In genomic region chr10:23330953-23331352, GRCh38 we compare ENCODE assay signal across 14 cellular contexts. TPM values are rescaled to one million over a fixed set of nuclear protein-coding genes. Genes with fewer than 3 reads are reported as not detected.
DNase-seq lines count a peak whose midpoint lies in the region; ATAC-seq lines count a peak whose summit lies in the region.
"Had no signal": no experiment of that assay in that cellular context is flagged by ENCODE, and none has a peak within 500 bp of the region (broad histone marks: within the 10 kb centered on the region; RNA-seq: fewer than 3 reads in every experiment).

No MANE protein-coding gene starts in this region.

- H3K4me3 Mint-ChIP-seq in activated CD4-positive, alpha-beta T cell treated with anti-CD3 and anti-CD28 coated beads for 36 hours, result no peak overlapping the region
- H3K4me3 Mint-ChIP-seq in activated naive CD4-positive, alpha-beta T cell treated with anti-CD3 and anti-CD28 coated beads, Interleukin-2, amount 10 ng/mL, durations not matched to agents 7 days and 5 days, result no peak overlapping the region
- no peak overlapping the region for H3K4me3 Mint-ChIP-seq in activated naive CD4-positive, alpha-beta T cell treated with anti-CD3 and anti-CD28 coated beads for 36 hours
- H3K4me3 Mint-ChIP-seq in stimulated activated naive CD8-positive, alpha-beta T cell treated with anti-CD3 and anti-CD28 coated beads, Interleukin-15, Interleukin-2, amounts not matched to agents 100 ng/mL and 50 ng/mL, for 24 hours, result no peak overlapping the region
- H3K4me3 Mint-ChIP-seq in stimulated activated naive CD8-positive, alpha-beta T cell treated with anti-CD3 and anti-CD28 coated beads, Interleukin-15, amount 100 ng/mL, for 72 hours, result peak overlapping the region in 1 of 2 donors; percentile 7
- H3K4me3 Mint-ChIP-seq in stimulated activated naive B cell treated with anti-CD40 and anti-IgM and Interleukin-4, amounts not matched to agents 10 μg/mL and 1 μg/mL and 100 μg/mL, for 72 hours, result peak overlapping the region in 1 of 2 donors; percentile 51
- H3K4me3 Mint-ChIP-seq: CD4-positive, CD25-positive, alpha-beta regulatory T cell had no signal

- H3K4me1 Mint-ChIP-seq in activated CD4-positive, alpha-beta T cell treated with anti-CD3 and anti-CD28 coated beads for 36 hours, result peaks cover 33% of the 10 kb centered on the region
- peaks cover 2% of the 10 kb centered on the region for H3K4me1 Mint-ChIP-seq in activated naive CD4-positive, alpha-beta T cell treated with anti-CD3 and anti-CD28 coated beads, Interleukin-2, amount 10 ng/mL, durations not matched to agents 7 days and 5 days
- H3K4me1 Mint-ChIP-seq in activated naive CD4-positive, alpha-beta T cell treated with anti-CD3 and anti-CD28 coated beads for 36 hours (ENCODE audit: low read depth), result peaks cover 40% of the 10 kb centered on the region
- peaks cover 39% of the 10 kb centered on the region for H3K4me1 Mint-ChIP-seq in stimulated activated naive CD8-positive, alpha-beta T cell treated with anti-CD3 and anti-CD28 coated beads, Interleukin-15, Interleukin-2, amounts not matched to agents 100 ng/mL and 50 ng/mL, for 24 hours (ENCODE audit: low read depth)
- peaks cover 31% of the 10 kb centered on the region for H3K4me1 Mint-ChIP-seq in stimulated activated naive CD8-positive, alpha-beta T cell treated with anti-CD3 and anti-CD28 coated beads, Interleukin-15, amount 100 ng/mL, for 72 hours
- peaks cover 0 to 2% of the 10 kb centered on the region in 2 donors for H3K4me1 Mint-ChIP-seq in stimulated activated naive B cell treated with anti-CD40 and anti-IgM and Interleukin-4, amounts not matched to agents 10 μg/mL and 1 μg/mL and 100 μg/mL, for 72 hours

- CTCF ChIA-PET in activated CD4-positive, alpha-beta T cell treated with anti-CD3 and anti-CD28 coated beads for 36 hours (lab: Charles Lee), result no interaction called here
- CTCF ChIA-PET in activated naive CD4-positive, alpha-beta T cell treated with anti-CD3 and anti-CD28 coated beads, Interleukin-2, amount 10 ng/mL, durations not matched to agents 7 days and 5 days (lab: Charles Lee), result no interaction called here
- CTCF ChIA-PET in activated naive CD4-positive, alpha-beta T cell treated with anti-CD3 and anti-CD28 coated beads for 36 hours (lab: Charles Lee), result interaction anchor here (0.8 kb wide), 1 partner anchor 198 kb away, joined by 3 read pairs; no protein-coding TSS in a partner anchor

- peak overlapping the region; percentile 65 for H3K27ac Mint-ChIP-seq in activated CD4-positive, alpha-beta T cell treated with anti-CD3 and anti-CD28 coated beads for 36 hours
- H3K27ac Mint-ChIP-seq in activated naive CD4-positive, alpha-beta T cell treated with anti-CD3 and anti-CD28 coated beads, Interleukin-2, amount 10 ng/mL, durations not matched to agents 7 days and 5 days, result peak overlapping the region; percentile 67
- H3K27ac Mint-ChIP-seq in activated naive CD4-positive, alpha-beta T cell treated with anti-CD3 and anti-CD28 coated beads for 36 hours, result no peak overlapping the region
- H3K27ac Mint-ChIP-seq in stimulated activated naive CD8-positive, alpha-beta T cell treated with anti-CD3 and anti-CD28 coated beads, Interleukin-15, Interleukin-2, amounts not matched to agents 100 ng/mL and 50 ng/mL, for 24 hours, result peak overlapping the region; percentile 85
- H3K27ac Mint-ChIP-seq in stimulated activated naive CD8-positive, alpha-beta T cell treated with anti-CD3 and anti-CD28 coated beads, Interleukin-15, amount 100 ng/mL, for 72 hours, result peak overlapping the region in 1 of 2 donors; percentile 30
- peak overlapping the region; percentile 93 for H3K27ac Mint-ChIP-seq in stimulated activated naive B cell treated with anti-CD40 and anti-IgM and Interleukin-4, amounts not matched to agents 10 μg/mL and 1 μg/mL and 100 μg/mL, for 72 hours
- H3K27ac Mint-ChIP-seq: CD4-positive, CD25-positive, alpha-beta regulatory T cell had no signal

- H3K36me3 Mint-ChIP-seq in activated CD4-positive, alpha-beta T cell treated with anti-CD3 and anti-CD28 coated beads for 36 hours (ENCODE audit: low read depth), result peaks cover 2% of the 10 kb centered on the region
- peaks cover 1% of the 10 kb centered on the region for H3K36me3 Mint-ChIP-seq in activated naive CD4-positive, alpha-beta T cell treated with anti-CD3 and anti-CD28 coated beads, Interleukin-2, amount 10 ng/mL, durations not matched to agents 7 days and 5 days
- H3K36me3 Mint-ChIP-seq in activated naive CD4-positive, alpha-beta T cell treated with anti-CD3 and anti-CD28 coated beads for 36 hours (ENCODE audit: low read depth), result peaks cover 2% of the 10 kb centered on the region
- no peaks in the 10 kb centered on the region for H3K36me3 Mint-ChIP-seq in stimulated activated naive CD8-positive, alpha-beta T cell treated with anti-CD3 and anti-CD28 coated beads, Interleukin-15, Interleukin-2, amounts not matched to agents 100 ng/mL and 50 ng/mL, for 24 hours (ENCODE audit: low read depth)
- peaks cover 2 to 4% of the 10 kb centered on the region in 2 donors for H3K36me3 Mint-ChIP-seq in stimulated activated naive B cell treated with anti-CD40 and anti-IgM and Interleukin-4, amounts not matched to agents 10 μg/mL and 1 μg/mL and 100 μg/mL, for 72 hours
- H3K36me3 Mint-ChIP-seq: CD4-positive, CD25-positive, alpha-beta regulatory T cell had no signal

- peaks cover 2% of the 10 kb centered on the region for H3K27me3 Mint-ChIP-seq in activated CD4-positive, alpha-beta T cell treated with anti-CD3 and anti-CD28 coated beads for 36 hours
- H3K27me3 Mint-ChIP-seq in activated naive CD4-positive, alpha-beta T cell treated with anti-CD3 and anti-CD28 coated beads, Interleukin-2, amount 10 ng/mL, durations not matched to agents 7 days and 5 days, result peaks cover 8% of the 10 kb centered on the region
- H3K27me3 Mint-ChIP-seq in activated naive CD4-positive, alpha-beta T cell treated with anti-CD3 and anti-CD28 coated beads for 36 hours (ENCODE audit: low read depth), result no peaks in the 10 kb centered on the region
- H3K27me3 Mint-ChIP-seq in stimulated activated naive CD8-positive, alpha-beta T cell treated with anti-CD3 and anti-CD28 coated beads, Interleukin-15, Interleukin-2, amounts not matched to agents 100 ng/mL and 50 ng/mL, for 24 hours, result peaks cover 11% of the 10 kb centered on the region
- H3K27me3 Mint-ChIP-seq in stimulated activated naive CD8-positive, alpha-beta T cell treated with anti-CD3 and anti-CD28 coated beads, Interleukin-15, amount 100 ng/mL, for 72 hours, result no peaks in the 10 kb centered on the region
- peaks cover 6 to 26% of the 10 kb centered on the region in 2 donors for H3K27me3 Mint-ChIP-seq in stimulated activated naive B cell treated with anti-CD40 and anti-IgM and Interleukin-4, amounts not matched to agents 10 μg/mL and 1 μg/mL and 100 μg/mL, for 72 hours
- H3K27me3 Mint-ChIP-seq: CD4-positive, CD25-positive, alpha-beta regulatory T cell had no signal

- POLR2A ChIA-PET in activated CD4-positive, alpha-beta T cell treated with anti-CD3 and anti-CD28 coated beads for 36 hours (lab: Charles Lee), result no interaction called here

- ATAC-seq in activated CD4-positive, alpha-beta T cell treated with anti-CD3 and anti-CD28 coated beads for 36 hours, result no peak
- no peak for ATAC-seq in stimulated activated naive CD8-positive, alpha-beta T cell treated with anti-CD3 and anti-CD28 coated beads, Interleukin-15, amount 100 ng/mL, for 72 hours
- ATAC-seq in stimulated activated naive B cell treated with anti-CD40 and anti-IgM and Interleukin-4, amounts not matched to agents 10 μg/mL and 1 μg/mL and 100 μg/mL, for 72 hours (replicated peaks), result no peak

- no peak for DNase-seq in activated CD4-positive, alpha-beta T cell treated with anti-CD3 and anti-CD28 coated beads for 36 hours
- no peak for DNase-seq in activated CD4-positive, alpha-beta T cell treated with anti-CD3 and anti-CD28 coated beads for 4 hours
- no peak for DNase-seq in activated naive CD4-positive, alpha-beta T cell treated with anti-CD3 and anti-CD28 coated beads, Interleukin-2, amount 10 ng/mL, durations not matched to agents 7 days and 5 days
- DNase-seq in activated naive CD4-positive, alpha-beta T cell treated with anti-CD3 and anti-CD28 coated beads for 36 hours, result no peak
- DNase-seq in stimulated activated naive CD8-positive, alpha-beta T cell treated with anti-CD3 and anti-CD28 coated beads, Interleukin-15, amount 100 ng/mL, for 72 hours, result no peak
- no peak for DNase-seq in stimulated activated naive B cell treated with anti-CD40 and anti-IgM and Interleukin-4, amounts not matched to agents 10 μg/mL and 1 μg/mL and 100 μg/mL, for 72 hours
- DNase-seq in A172 (ENCODE audit: low spot score), result no peak
- DNase-seq: 8988T, ACHN, DMS53, GF-D8, HCEC 1CT had no signal

- intact Hi-C loops in activated CD4-positive, alpha-beta T cell treated with anti-CD3 and anti-CD28 coated beads for 36 hours (cut with DNase I, micrococcal nuclease), result loop anchor here in 1 of 2 experiments (10.0 kb wide), 2 partner anchors 1134 to 1796 kb away; partner anchors contain the start of gene MLLT10
- intact Hi-C loops in activated naive CD4-positive, alpha-beta T cell treated with anti-CD3 and anti-CD28 coated beads for 36 hours (cut with micrococcal nuclease), result loop anchor here (10.0 kb wide), 4 partner anchors 676 to 1574 kb away; no protein-coding TSS in a partner anchor

- H3K9me3 Mint-ChIP-seq in activated CD4-positive, alpha-beta T cell treated with anti-CD3 and anti-CD28 coated beads for 36 hours (ENCODE audit: low read depth), result no peaks in the 10 kb centered on the region
- peaks cover 4% of the 10 kb centered on the region for H3K9me3 Mint-ChIP-seq in activated naive CD4-positive, alpha-beta T cell treated with anti-CD3 and anti-CD28 coated beads, Interleukin-2, amount 10 ng/mL, durations not matched to agents 7 days and 5 days
- H3K9me3 Mint-ChIP-seq in activated naive CD4-positive, alpha-beta T cell treated with anti-CD3 and anti-CD28 coated beads for 36 hours, result no peaks in the 10 kb centered on the region
- H3K9me3 Mint-ChIP-seq in stimulated activated naive CD8-positive, alpha-beta T cell treated with anti-CD3 and anti-CD28 coated beads, Interleukin-15, Interleukin-2, amounts not matched to agents 100 ng/mL and 50 ng/mL, for 24 hours, result no peaks in the 10 kb centered on the region
- H3K9me3 Mint-ChIP-seq in stimulated activated naive CD8-positive, alpha-beta T cell treated with anti-CD3 and anti-CD28 coated beads, Interleukin-15, amount 100 ng/mL, for 72 hours, result peaks cover 7 to 8% of the 10 kb centered on the region in 2 donors
- peaks cover 3 to 4% of the 10 kb centered on the region in 2 donors for H3K9me3 Mint-ChIP-seq in stimulated activated naive B cell treated with anti-CD40 and anti-IgM and Interleukin-4, amounts not matched to agents 10 μg/mL and 1 μg/mL and 100 μg/mL, for 72 hours
- H3K9me3 Mint-ChIP-seq: CD4-positive, CD25-positive, alpha-beta regulatory T cell had no signal

RNA-seq across cellular contexts. Expression of gene C10orf67, which starts 13.6 kb away (rescaled TPM):
- total RNA-seq in activated CD4-positive, alpha-beta T cell treated with anti-CD3 and anti-CD28 coated beads for 36 hours, result under 1 TPM; 0.16 to 0.41 TPM
- total RNA-seq in activated naive CD4-positive, alpha-beta T cell treated with anti-CD3 and anti-CD28 coated beads for 36 hours, result 1 to 10 TPM; 2.0 to 3.2 TPM
- total RNA-seq in A172 (2014; rRNA removed; shearing (Covaris generic)), result 1.0 TPM in 1 of 2 replicates, not detected in the other
